In genomic region chrX:149470960-149471359, GRCh38 we compare ENCODE assay signal across 8 cellular contexts. TPM values are rescaled to one million over a fixed set of nuclear protein-coding genes. Genes with fewer than 3 reads are reported as not detected.
DNase-seq lines count a peak whose midpoint lies in the region; ATAC-seq, FAIRE-seq and TF ChIP-seq lines count a peak whose summit lies in the region.

No MANE protein-coding gene starts in this region.

- peak overlapping the region; percentile 54 for H3K4me2 ChIP-seq in keratinocyte (ENCODE audit: control insufficient read depth, extremely low read depth, insufficient read depth, low read depth, low read length)

- H3K36me3 Mint-ChIP-seq in MCF 10A (ENCODE audit: insufficient read depth, unreplicated experiment), result no peaks in the 10 kb centered on the region

- no peak overlapping the region for H3K4me3 ChIP-seq in keratinocyte (ENCODE audit: control insufficient read depth in 2 of 3, extremely low read depth in 1 of 3, insufficient read depth in 2 of 3, low read depth in 1 of 3, low read length in 3 of 3)

- POLR2A ChIA-PET in MCF 10A (lab: Yijun Ruan, JAX), result interaction anchor here (0.6 to 0.7 kb wide), 2 partner anchors 468 to 1655 kb away, joined by 3 read pairs; no protein-coding TSS in a partner anchor

- TF ChIP-seq CTCF in VCaP (conservative IDR thresholded peaks at IDR 0.05) (peak; percentile 86), MCF 10A (IDR thresholded peaks at IDR 0.05; ENCODE audit: unreplicated experiment) (peak; percentile 82), keratinocyte (optimal IDR thresholded peaks at IDR 0.05 in 1 of 3, IDR thresholded peaks at IDR 0.05 in 1 of 3, conservative IDR thresholded peaks at IDR 0.05 in 1 of 3; ENCODE audit: extremely low read depth in 1 of 3, insufficient read depth in 2 of 3, low read length in 3 of 3) (peak; percentile 65 to 85 (median 71))

- intact Hi-C loops in MCF 10A (cut with micrococcal nuclease), result loop anchor here (1.0 to 10.0 kb wide), 6 partner anchors 164 to 1422 kb away; no protein-coding TSS in a partner anchor

- H3K4me1 ChIP-seq in keratinocyte (ENCODE audit: control insufficient read depth, extremely low read depth, insufficient read depth, low read length), result no peaks in the 10 kb centered on the region

- FAIRE-seq in keratinocyte (lab: Jason Lieb, UNC), result no peak

- dilution Hi-C loops in keratinocyte (cut with MboI; ENCODE audit: extremely low pct_ligation_motif_present, low sequenced_read_pairs), result no loop called here

- H3K27ac ChIP-seq in VCaP (no peak overlapping the region), keratinocyte (ENCODE audit: control insufficient read depth, insufficient read depth, low read length) (no peak overlapping the region)

- H3K36me3 ChIP-seq in keratinocyte (ENCODE audit: control insufficient read depth in 2 of 2, extremely low read depth in 1 of 2, insufficient read depth in 2 of 2, low read length in 2 of 2), result no peaks in the 10 kb centered on the region

- in situ Hi-C loops in ACHN (cut with HindIII; ENCODE audit: low pct_ligation_motif_present, low pct_unique_long_range_greater_than_20kb, low sequenced_read_pairs), result no loop called here

- H3K9me3 ChIP-seq in keratinocyte (ENCODE audit: control insufficient read depth, low read depth, low read length), result no peaks in the 10 kb centered on the region

- H3K27me3 Mint-ChIP-seq in MCF 10A (ENCODE audit: insufficient read depth, unreplicated experiment), result no peaks in the 10 kb centered on the region

- peak; percentile 89 for ATAC-seq in GM18858 (IDR thresholded peaks at IDR 0.05; ENCODE audit: unreplicated experiment)
- peak; percentile 89 for ATAC-seq in HG03045 (IDR thresholded peaks at IDR 0.05; ENCODE audit: unreplicated experiment)

- H3K4me3 Mint-ChIP-seq in MCF 10A (ENCODE audit: unreplicated experiment), result no peak overlapping the region

- no peaks in the 10 kb centered on the region for H3K9me1 ChIP-seq in keratinocyte (ENCODE audit: control insufficient read depth, extremely low read depth, insufficient read depth, low read length)

- CTCF ChIA-PET in MCF 10A (lab: Yijun Ruan, JAX), result interaction anchor here (0.5 to 4.3 kb wide), 41 partner anchors 8 to 1641 kb away, joined by 3 to 29 read pairs (median 4); no protein-coding TSS in a partner anchor

- H3K9ac ChIP-seq in keratinocyte (ENCODE audit: control insufficient read depth, extremely low read depth, insufficient read depth, low read length), result no peak overlapping the region

- H3K4me1 Mint-ChIP-seq in MCF 10A (ENCODE audit: insufficient read depth, unreplicated experiment), result no peaks in the 10 kb centered on the region

- H4K20me1 ChIP-seq in keratinocyte (ENCODE audit: control insufficient read depth, extremely low read depth, insufficient read depth, low read length), result no peaks in the 10 kb centered on the region

- H3K27ac Mint-ChIP-seq in MCF 10A (ENCODE audit: low read depth, unreplicated experiment), result no peak overlapping the region

- DNase-seq in ACHN (peak; percentile 54), NCI-H2171 (lab: John Stamatoyannopoulos, UW) (peak; percentile 38), MCF 10A (ENCODE audit: unreplicated experiment) (peak; percentile 77), keratinocyte (ENCODE audit: low read depth, low spot score) (no peak)
- peak; percentile 38 to 58 for DNase-seq in stimulated activated CD4-positive, alpha-beta T cell treated with anti-CD3 and anti-CD28 coated beads, Interleukin-15, amount 100 ng/mL, for 48 hours (ENCODE audit: low read depth in 2 of 2)

- no peaks in the 10 kb centered on the region for H3K27me3 ChIP-seq in keratinocyte (ENCODE audit: control insufficient read depth, extremely low read depth, insufficient read depth, low read length)

- no peaks in the 10 kb centered on the region for H3K79me2 ChIP-seq in keratinocyte (ENCODE audit: control insufficient read depth, insufficient read depth, low read length)

- no peak overlapping the region for H2AFZ ChIP-seq in keratinocyte (ENCODE audit: control insufficient read depth, low read length)

- no TSS peak for BruUV-seq in MCF 10A (replicated peaks; lab: Mats Ljungman, UMichigan)

- peaks cover under 1% of the 10 kb centered on the region for H3K9me3 Mint-ChIP-seq in MCF 10A (ENCODE audit: unreplicated experiment)

RNA-seq across cellular contexts. Expression of gene IDS, which starts 34.1 kb away (rescaled TPM):
- total RNA-seq in MCF 10A (2022), result 29.9 and 40.2 TPM in 2 replicates
- polyA plus RNA-seq in keratinocyte, result 51.3 to 85.6 TPM (median 59.7 TPM) in 3 replicates
- 30.3 TPM for polyA plus RNA-seq in keratinocyte (2011; ENCODE audit: low read depth)
- 70.3 and 85.9 TPM in 2 replicates for polyA plus RNA-seq in keratinocyte (2011; cell fraction: cytosol; rRNA removed)
- polyA plus RNA-seq in keratinocyte (2011; cell fraction: nucleus; rRNA removed), result 57.6 and 59.2 TPM in 2 replicates
- polyA plus RNA-seq in keratinocyte (2012; ENCODE audit: low replicate concordance), result 51.8 and 63.3 TPM in 2 replicates
- 74.0 to 153 TPM (median 93.4 TPM) in 3 replicates for polyA minus RNA-seq in keratinocyte
- polyA minus RNA-seq in keratinocyte (2011; cell fraction: cytosol; rRNA and poly(A)+ RNA removed), result 53.5 TPM
- 32.0 and 46.5 TPM in 2 replicates for polyA minus RNA-seq in keratinocyte (2011; cell fraction: nucleus; rRNA and poly(A)+ RNA removed)
